ENCODE assay signal across 8 cellular contexts in genomic region chr1:226308166-226308722, GRCh38. TPM values are rescaled to one million over a fixed set of nuclear protein-coding genes. Genes with fewer than 3 reads are reported as not detected.
DNase-seq lines count a peak whose midpoint lies in the region; ATAC-seq and TF ChIP-seq lines count a peak whose summit lies in the region.

No MANE protein-coding gene starts in this region.

- peak overlapping the region; percentile 69 to 95 for H3K4me3 ChIP-seq in right atrium auricular region
- H3K4me3 ChIP-seq in smooth muscle cell = peak overlapping the region; percentile 99

- peak; percentile 28 for ATAC-seq in GM21529 (IDR thresholded peaks at IDR 0.05; ENCODE audit: unreplicated experiment)

- no peaks in the 10 kb centered on the region for H3K27me3 ChIP-seq in right atrium auricular region
- H3K27me3 ChIP-seq in smooth muscle cell (ENCODE audit: low read depth) = no peaks in the 10 kb centered on the region

- H3K4me2 ChIP-seq in smooth muscle cell = peak overlapping the region; percentile 93

- H4K20me1 ChIP-seq in smooth muscle cell (ENCODE audit: low read depth) = no peaks in the 10 kb centered on the region

- DNase-seq in LHCN-M2 (ENCODE audit: low read depth) (peak; percentile 13), right atrium auricular region (ENCODE audit: low spot score) (no peak), smooth muscle cell (lab: John Stamatoyannopoulos, UW; ENCODE audit: unreplicated experiment) (no peak), AG20443 (ENCODE audit: low spot score) (no peak), superior temporal gyrus (ENCODE audit: extremely low spot score) (no peak)
- DNase-seq in activated gamma-delta T cell treated with anti-CD3 and anti-CD28 coated beads, Interleukin-2, amount 50 U/mL, for 16 hours (ENCODE audit: low read depth) = peak; percentile 3

- no peak for TF ChIP-seq CTCF in right atrium auricular region (IDR thresholded peaks at IDR 0.05)
- TF ChIP-seq CTCF in smooth muscle cell (IDR thresholded peaks at IDR 0.05; ENCODE audit: borderline replicate concordance, insufficient read depth, poor library complexity, severe bottlenecking) = no peak

- H3K9ac ChIP-seq in ES-I3 (ENCODE audit: low read depth, low read length) = peak overlapping the region; percentile 99
- peak overlapping the region; percentile 89 for H3K9ac ChIP-seq in smooth muscle cell (ENCODE audit: low read depth)

- no peaks in the 10 kb centered on the region for H3K36me3 ChIP-seq in ES-I3 (ENCODE audit: insufficient read depth, low read length)
- H3K36me3 ChIP-seq in right atrium auricular region = no peaks in the 10 kb centered on the region
- H3K36me3 ChIP-seq in smooth muscle cell (ENCODE audit: low read depth) = no peaks in the 10 kb centered on the region

- H3K27ac ChIP-seq in right atrium auricular region (peak overlapping the region; percentile 66 to 94), smooth muscle cell (ENCODE audit: low read depth) (no peak overlapping the region)

- WGBS in smooth muscle cell (ENCODE audit: low lambda C conversion rate) = 8% methylated on average over 14 of the region's 14 CpGs

- peaks cover 29% of the 10 kb centered on the region for H3K79me2 ChIP-seq in smooth muscle cell (ENCODE audit: low read depth)

- H3F3A ChIP-seq in smooth muscle cell (ENCODE audit: low read depth) = no peaks in the 10 kb centered on the region

- H3K4me1 ChIP-seq in ES-I3 (ENCODE audit: insufficient read depth, low read length) (peaks cover 27% of the 10 kb centered on the region), right atrium auricular region (peaks cover 0 to 21% of the 10 kb centered on the region in 2 donors), smooth muscle cell (ENCODE audit: low read depth) (peaks cover 15% of the 10 kb centered on the region)

- no peaks in the 10 kb centered on the region for H3K9me3 ChIP-seq in ES-I3 (ENCODE audit: control insufficient read depth, insufficient read depth, low read length)
- H3K9me3 ChIP-seq in right atrium auricular region = no peaks in the 10 kb centered on the region
- H3K9me3 ChIP-seq in smooth muscle cell (replicated peaks; ENCODE audit: low read depth) = no peaks in the 10 kb centered on the region

- peak overlapping the region; percentile 100 for H2AFZ ChIP-seq in smooth muscle cell (ENCODE audit: low read depth)

RNA-seq across cellular contexts. Expression of gene LIN9, which starts 0.7 kb away (rescaled TPM):
- total RNA-seq in LHCN-M2 (2014; rRNA removed) (12.3 and 12.7 TPM in 2 replicates), right atrium auricular region (10 to 100 TPM in 1 of 2 donors, 1 to 10 TPM in 1; 2.9 to 11.0 TPM), smooth muscle cell (7.8 and 8.2 TPM in 2 replicates)
- polyA plus RNA-seq in LHCN-M2 (2012) = 1.7 TPM
- polyA plus RNA-seq in smooth muscle cell = 2.2 and 3.7 TPM in 2 replicates

Comparison
In these comparisons a context has a peak if more than half of its experiments do, and no peak if none do; other contexts are left out.
1. DNase-seq: peak in LHCN-M2 (single experiment) and activated gamma-delta T cell treated with anti-CD3 and anti-CD28 coated beads, Interleukin-2, amount 50 U/mL, for 16 hours (single experiment); none in right atrium auricular region (single experiment), smooth muscle cell (single experiment), AG20443 (single experiment) and superior temporal gyrus (single experiment).